In genomic region chr1:113874017-113874879, GRCh38 we compare ENCODE assay signal across 1 cellular context.
TF ChIP-seq lines count a peak whose summit lies in the region.

No MANE protein-coding gene starts in this region.

TF ChIP-seq in K562, 482 proteins besides CTCF, POLR2A, EP300 and RAD21 (continued from another document and continues in another):
- TF ChIP-seq E2F1 (CRISPR knock-in tag; IDR thresholded peaks at IDR 0.05), result no peak
- TF ChIP-seq ELF1 (tag; IDR thresholded peaks at IDR 0.05), result no peak
- TF ChIP-seq MITF (IDR thresholded peaks at IDR 0.05), result no peak
- peak; percentile 49; the same call in 1 of the 2 replicates for TF ChIP-seq JUND (IDR thresholded peaks at IDR 0.05; ENCODE audit: borderline replicate concordance, low read depth, low read length)
- TF ChIP-seq JUND (tag; IDR thresholded peaks at IDR 0.05; ENCODE audit: borderline replicate concordance, low read depth, low read length), result peak; percentile 66; the same call in 2 of the 3 replicates
- peak; percentile 15; the same call in 1 of the 2 replicates for TF ChIP-seq SMARCA5 (IDR thresholded peaks at IDR 0.05)
- no peak for TF ChIP-seq TAF15 (IDR thresholded peaks at IDR 0.05; ENCODE audit: low read depth, low read length)
- TF ChIP-seq TBP (optimal IDR thresholded peaks at IDR 0.05; ENCODE audit: low read depth, low read length), result no peak
- no peak for TF ChIP-seq VEZF1 (CRISPR knock-in tag; IDR thresholded peaks at IDR 0.05)
- TF ChIP-seq PATZ1 (CRISPR knock-in tag; IDR thresholded peaks at IDR 0.05; ENCODE audit: borderline replicate concordance), result no peak
- TF ChIP-seq ZNF79 (CRISPR knock-in tag; IDR thresholded peaks at IDR 0.05; ENCODE audit: low read depth), result no peak
- no peak for TF ChIP-seq PRDM10 (IDR thresholded peaks at IDR 0.05; ENCODE audit: partially characterized antibody)
- no peak for TF ChIP-seq SMC3 (conservative IDR thresholded peaks at IDR 0.05; ENCODE audit: insufficient read depth, low read depth, low read length)
- no peak for TF ChIP-seq ZHX1 (conservative IDR thresholded peaks at IDR 0.05; ENCODE audit: low read length)
- no peak for TF ChIP-seq ZNF41 (CRISPR knock-in tag; conservative IDR thresholded peaks at IDR 0.05)
- 0 out of 2 replicates have a peak, but pooled peaks have one; percentile 21 for TF ChIP-seq TSHZ1 (CRISPR knock-in tag; IDR thresholded peaks at IDR 0.05)
- TF ChIP-seq DEAF1 (CRISPR knock-in tag; IDR thresholded peaks at IDR 0.05), result peak; percentile 26; the same call in 1 of the 2 replicates
- TF ChIP-seq ZEB2 (IDR thresholded peaks at IDR 0.05), result peak; percentile 22; the same call in 1 of the 2 replicates
- TF ChIP-seq RB1 (IDR thresholded peaks at IDR 0.05; ENCODE audit: low read depth), result no peak
- no peak; the same call in 1 of the 2 replicates for TF ChIP-seq MTA1 (IDR thresholded peaks at IDR 0.05; ENCODE audit: borderline replicate concordance)
- no peak for TF ChIP-seq USF1 (CRISPR knock-in tag; IDR thresholded peaks at IDR 0.05)
- TF ChIP-seq KDM1A (IDR thresholded peaks at IDR 0.05), result no peak
- no peak for TF ChIP-seq CLOCK (CRISPR knock-in tag; IDR thresholded peaks at IDR 0.05; ENCODE audit: borderline replicate concordance)
- TF ChIP-seq CREBBP (IDR thresholded peaks at IDR 0.05; ENCODE audit: low read depth, low read length), result no peak
- TF ChIP-seq RBM17 (IDR thresholded peaks at IDR 0.05; ENCODE audit: borderline replicate concordance, low read depth, low read length), result no peak
- TF ChIP-seq SMARCE1 (IDR thresholded peaks at IDR 0.05), result peak; percentile 65; the same call in 1 of the 2 replicates
- TF ChIP-seq FUS (optimal IDR thresholded peaks at IDR 0.05; ENCODE audit: low read depth, low read length), result no peak
- TF ChIP-seq POLR3A (IDR thresholded peaks at IDR 0.05; ENCODE audit: borderline replicate concordance, extremely low read depth, insufficient read depth, insufficient read length), result no peak
- no peak for TF ChIP-seq FOXA1 (IDR thresholded peaks at IDR 0.05; ENCODE audit: borderline replicate concordance)
- TF ChIP-seq HNRNPK (IDR thresholded peaks at IDR 0.05; ENCODE audit: low read depth, low read length, poor library complexity, severe bottlenecking), result no peak
- no peak for TF ChIP-seq RFX7 (CRISPR knock-in tag; IDR thresholded peaks at IDR 0.05)
- TF ChIP-seq RBM14 (IDR thresholded peaks at IDR 0.05; ENCODE audit: borderline replicate concordance, insufficient read depth, low read depth, low read length), result no peak
- no peak for TF ChIP-seq HNRNPUL1 (IDR thresholded peaks at IDR 0.05; ENCODE audit: low read length)
- no peak for TF ChIP-seq RBM34 (IDR thresholded peaks at IDR 0.05; ENCODE audit: borderline replicate concordance, insufficient read depth, low read length)
- TF ChIP-seq SMARCC2 (IDR thresholded peaks at IDR 0.05; ENCODE audit: low read depth), result no peak
- TF ChIP-seq ZNF696 (CRISPR knock-in tag; conservative IDR thresholded peaks at IDR 0.05), result no peak
